ENCODE assay signal across 10 cellular contexts in the genomic region with DNA sequence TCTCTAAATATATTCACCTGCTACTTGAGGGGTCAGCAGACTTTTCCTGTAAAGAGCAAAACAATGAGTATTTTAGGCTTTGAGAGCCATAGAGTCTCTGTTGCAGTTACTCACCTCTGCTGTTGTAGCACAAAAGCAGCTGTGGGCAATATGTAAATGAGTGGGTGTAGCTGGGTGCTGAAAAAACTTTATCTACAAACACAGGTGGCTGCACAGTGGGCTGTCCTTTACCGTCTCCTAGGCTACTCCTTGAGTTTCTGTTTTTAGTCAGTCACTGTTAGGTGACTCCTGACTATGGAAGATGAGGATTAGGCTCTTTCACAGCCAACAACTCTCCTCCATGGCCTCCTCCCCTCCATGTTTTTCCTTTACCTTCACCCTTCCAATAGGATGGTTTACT.
DNase-seq lines count a peak whose midpoint lies in the region; ATAC-seq and TF ChIP-seq lines count a peak whose summit lies in the region.
"Had no signal": no experiment of that assay in that cellular context is flagged by ENCODE, and none has a peak within 500 bp of the region (broad histone marks: within the 10 kb centered on the region; RNA-seq: fewer than 3 reads in every experiment).

No MANE protein-coding gene starts in this region.

- H3K9ac ChIP-seq in SK-N-MC (ENCODE audit: insufficient read length) = peak overlapping the region; percentile 66

- H3K27ac Mint-ChIP-seq in stimulated activated naive CD8-positive, alpha-beta T cell treated with anti-CD3 and anti-CD28 coated beads, Interleukin-15, amount 100 ng/mL, for 72 hours = peak overlapping the region in 1 of 2 donors; percentile 61

- peak overlapping the region; percentile 88 for H3K27ac ChIP-seq in SK-N-MC
- no peak overlapping the region for H3K27ac ChIP-seq in RWPE1
- H3K27ac ChIP-seq: SJSA1 had no signal

- no peaks in the 10 kb centered on the region for H3K36me3 ChIP-seq in SK-N-MC (ENCODE audit: insufficient read depth, low read length)
- H3K36me3 ChIP-seq: SJSA1 had no signal

- no peak for DNase-seq in stimulated activated naive CD8-positive, alpha-beta T cell treated with anti-CD3 and anti-CD28 coated beads, Interleukin-15, amount 100 ng/mL, for 72 hours
- no peak for DNase-seq in stimulated activated naive CD8-positive, alpha-beta T cell treated with anti-CD3 and anti-CD28 coated beads, Interleukin-15, Interleukin-2, amounts not matched to agents 100 U/mL and 50 U/mL, for 24 hours
- no peak for DNase-seq in SK-N-MC (ENCODE audit: low read depth, low spot score)
- DNase-seq in middle frontal gyrus (ENCODE audit: extremely low spot score, low spot score) = no peak
- no peak for DNase-seq in DMS79 (lab: John Stamatoyannopoulos, UW)
- DNase-seq in amniotic stem cell (lab: John Stamatoyannopoulos, UW) = no peak
- DNase-seq in RWPE1 (ENCODE audit: low spot score) = no peak
- DNase-seq: NCI-H1105 treated with DMSO at 0.1 percent for 48 hours had no signal

- CTCF ChIA-PET in RWPE1 (lab: Yijun Ruan, JAX) = no interaction called here

- ATAC-seq in stimulated activated naive CD8-positive, alpha-beta T cell treated with anti-CD3 and anti-CD28 coated beads, Interleukin-15, amount 100 ng/mL, for 72 hours = peak; percentile 39
- ATAC-seq in stimulated activated naive CD8-positive, alpha-beta T cell treated with anti-CD3 and anti-CD28 coated beads, Interleukin-15, Interleukin-2, amounts not matched to agents 100 U/mL and 50 U/mL, for 24 hours = no peak
- peak; percentile 77 for ATAC-seq in HG03095 (IDR thresholded peaks at IDR 0.05; ENCODE audit: unreplicated experiment)

- no peaks in the 10 kb centered on the region for H3K9me3 ChIP-seq in SK-N-MC (ENCODE audit: low read depth, low read length)
- H3K9me3 ChIP-seq: SJSA1 had no signal

- POLR2A ChIA-PET in RWPE1 (lab: Yijun Ruan, JAX; ENCODE audit: low non-redundant PET) = no interaction called here

- H3K9me3 Mint-ChIP-seq in stimulated activated naive CD8-positive, alpha-beta T cell treated with anti-CD3 and anti-CD28 coated beads, Interleukin-15, amount 100 ng/mL, for 72 hours = peaks cover 0 to 13% of the 10 kb centered on the region in 2 donors

- H3K4me3 ChIP-seq in SK-N-MC = peak overlapping the region; percentile 61
- H3K4me3 ChIP-seq: SJSA1 had no signal

- H3K4me3 Mint-ChIP-seq in stimulated activated naive CD8-positive, alpha-beta T cell treated with anti-CD3 and anti-CD28 coated beads, Interleukin-15, amount 100 ng/mL, for 72 hours = no peak overlapping the region

- no peak for TF ChIP-seq CTCF in RWPE1 (conservative IDR thresholded peaks at IDR 0.05; ENCODE audit: low read depth)

- H3K27me3 Mint-ChIP-seq in stimulated activated naive CD8-positive, alpha-beta T cell treated with anti-CD3 and anti-CD28 coated beads, Interleukin-15, amount 100 ng/mL, for 72 hours = no peaks in the 10 kb centered on the region

- peaks cover 25% of the 10 kb centered on the region for H3K4me1 Mint-ChIP-seq in stimulated activated naive CD8-positive, alpha-beta T cell treated with anti-CD3 and anti-CD28 coated beads, Interleukin-15, amount 100 ng/mL, for 72 hours
